In genomic region chr7:6556196-6556595, GRCh38 we compare ENCODE assay signal across 13 cellular contexts. TPM values are rescaled to one million over a fixed set of nuclear protein-coding genes. Genes with fewer than 3 reads are reported as not detected.
DNase-seq lines count a peak whose midpoint lies in the region; ATAC-seq and TF ChIP-seq lines count a peak whose summit lies in the region.
"Had no signal": no experiment of that assay in that cellular context is flagged by ENCODE, and none has a peak within 500 bp of the region (broad histone marks: within the 10 kb centered on the region; RNA-seq: fewer than 3 reads in every experiment).

No MANE protein-coding gene starts in this region.

- H3K4me1 ChIP-seq in DOHH2 (ENCODE audit: control insufficient read depth, low read length) (peaks cover 8% of the 10 kb centered on the region), A673 (ENCODE audit: insufficient read depth, low read length, poor library complexity, severe bottlenecking) (no peaks in the 10 kb centered on the region)
- H3K4me1 ChIP-seq in naive thymus-derived CD4-positive, alpha-beta T cell (ENCODE audit: control insufficient read depth in 2 of 2, insufficient read depth in 2 of 2, low read length in 2 of 2), result peaks cover 0 to 11% of the 10 kb centered on the region in 2 donors

- intact Hi-C loops in naive thymus-derived CD4-positive, alpha-beta T cell (cut with micrococcal nuclease), result no loop called here
- intact Hi-C loops in A673 (cut with micrococcal nuclease; ENCODE audit: unreplicated experiment), result no loop called here

- peak overlapping the region in 1 of 10 donors; percentile 19 for H3K4me3 Mint-ChIP-seq in naive thymus-derived CD4-positive, alpha-beta T cell
- H3K4me3 Mint-ChIP-seq: activated naive CD8-positive, alpha-beta T cell treated with anti-CD3 and anti-CD28 coated beads, Interleukin-2, amount 50 U/mL, for 24 hours; dendritic cell treated with granulocyte-macrophage colony-stimulating factor and Interleukin-4, amounts not matched to agents 40 ng/mL and 50 ng/mL, for 4 days; nephron had no signal

- H3K36me3 ChIP-seq in DOHH2 (ENCODE audit: control insufficient read depth, low read length) (no peaks in the 10 kb centered on the region), H7 (replicated peaks; ENCODE audit: control insufficient read depth, insufficient read depth, low read length) (no peaks in the 10 kb centered on the region), WERI-Rb-1 (no peaks in the 10 kb centered on the region), A673 (ENCODE audit: insufficient read depth, low read length, poor library complexity, severe bottlenecking) (no peaks in the 10 kb centered on the region)
- no peaks in the 10 kb centered on the region for H3K36me3 ChIP-seq in naive thymus-derived CD4-positive, alpha-beta T cell (ENCODE audit: control insufficient read depth in 2 of 3, insufficient read depth in 3 of 3, low read length in 3 of 3)

- H3K79me2 ChIP-seq in DOHH2 (ENCODE audit: control insufficient read depth, low read length), result no peaks in the 10 kb centered on the region

- no peaks in the 10 kb centered on the region for H4K20me1 ChIP-seq in DOHH2 (ENCODE audit: control insufficient read depth, insufficient read depth, low read depth, low read length)

- H3K9me3 ChIP-seq in DOHH2 (ENCODE audit: control insufficient read depth, insufficient read depth, low read length), result no peaks in the 10 kb centered on the region
- H3K9me3 ChIP-seq in WERI-Rb-1 (ENCODE audit: severe bottlenecking), result no peaks in the 10 kb centered on the region
- H3K9me3 ChIP-seq in naive thymus-derived CD4-positive, alpha-beta T cell (ENCODE audit: control insufficient read depth in 2 of 3, low read length in 3 of 3), result no peaks in the 10 kb centered on the region
- no peaks in the 10 kb centered on the region for H3K9me3 ChIP-seq in A673 (ENCODE audit: low read depth, low read length, poor library complexity, severe bottlenecking)

- POLR2A ChIA-PET in naive thymus-derived CD4-positive, alpha-beta T cell (lab: Charles Lee), result interaction anchor here (1.1 kb wide), 1 partner anchor 21 kb away, joined by 3 read pairs; the partner anchor contains the start of gene ZDHHC4
- POLR2A ChIA-PET in A673 (lab: Charles Lee; ENCODE audit: low non-redundant PET), result no interaction called here

- peak overlapping the region in 5 of 9 donors; percentile 17 to 88 (median 71) for H3K27ac Mint-ChIP-seq in naive thymus-derived CD4-positive, alpha-beta T cell
- H3K27ac Mint-ChIP-seq: activated naive CD8-positive, alpha-beta T cell treated with anti-CD3 and anti-CD28 coated beads, Interleukin-2, amount 50 U/mL, for 24 hours; dendritic cell treated with granulocyte-macrophage colony-stimulating factor and Interleukin-4, amounts not matched to agents 40 ng/mL and 50 ng/mL, for 4 days; nephron had no signal

- no peak for ATAC-seq in naive thymus-derived CD4-positive, alpha-beta T cell
- ATAC-seq: activated naive CD8-positive, alpha-beta T cell treated with anti-CD3 and anti-CD28 coated beads, Interleukin-2, amount 50 U/mL, for 24 hours; left cardiac atrium had no signal

- peaks cover 0 to 4% (median 0%) of the 10 kb centered on the region in 5 donors for H3K27me3 Mint-ChIP-seq in naive thymus-derived CD4-positive, alpha-beta T cell
- H3K27me3 Mint-ChIP-seq: activated naive CD8-positive, alpha-beta T cell treated with anti-CD3 and anti-CD28 coated beads, Interleukin-2, amount 50 U/mL, for 24 hours had no signal

- BruUV-seq in A673 (replicated peaks; lab: Mats Ljungman, UMichigan), result no TSS peak

- TF ChIP-seq CTCF in DOHH2 (IDR thresholded peaks at IDR 0.05; ENCODE audit: low read depth, low read length, poor library complexity, severe bottlenecking) (peak; percentile 69), WERI-Rb-1 (IDR thresholded peaks at IDR 0.05; ENCODE audit: low read depth, low read length) (peak; percentile 66), A673 (conservative IDR thresholded peaks at IDR 0.05; ENCODE audit: low read depth, low read length) (no peak)

- H3F3A ChIP-seq in DOHH2 (ENCODE audit: control insufficient read depth, insufficient read depth), result no peaks in the 10 kb centered on the region

- H3K4me1 Mint-ChIP-seq in naive thymus-derived CD4-positive, alpha-beta T cell, result peaks cover 4 to 13% (median 8%) of the 10 kb centered on the region in 7 donors
- H3K4me1 Mint-ChIP-seq: nephron had no signal

- peaks cover 0 to 2% (median 0%) of the 10 kb centered on the region in 11 donors for H3K9me3 Mint-ChIP-seq in naive thymus-derived CD4-positive, alpha-beta T cell
- H3K9me3 Mint-ChIP-seq: activated naive CD8-positive, alpha-beta T cell treated with anti-CD3 and anti-CD28 coated beads, Interleukin-2, amount 50 U/mL, for 24 hours; dendritic cell treated with granulocyte-macrophage colony-stimulating factor and Interleukin-4, amounts not matched to agents 40 ng/mL and 50 ng/mL, for 4 days; nephron had no signal

- H3K27ac ChIP-seq in DOHH2 (ENCODE audit: low read depth, low read length), result no peak overlapping the region
- no peak overlapping the region for H3K27ac ChIP-seq in WERI-Rb-1
- no peak overlapping the region for H3K27ac ChIP-seq in naive thymus-derived CD4-positive, alpha-beta T cell (ENCODE audit: low read depth, low read length)
- H3K27ac ChIP-seq in A673 (ENCODE audit: low read depth, low read length, poor library complexity, severe bottlenecking), result no peak overlapping the region

- H3K4me3 ChIP-seq in DOHH2 (ENCODE audit: low read length) (no peak overlapping the region), H7 (ENCODE audit: insufficient read depth, low read depth, low read length) (no peak overlapping the region), WERI-Rb-1 (ENCODE audit: low read depth, low read length) (no peak overlapping the region), A673 (ENCODE audit: low read depth, low read length, poor library complexity, severe bottlenecking) (no peak overlapping the region)
- H3K4me3 ChIP-seq in naive thymus-derived CD4-positive, alpha-beta T cell (ENCODE audit: low read length), result no peak overlapping the region

- DNase-seq in H7 (peak; percentile 80), WERI-Rb-1 (peak; percentile 33), NCI-H226 (no peak), A673 (ENCODE audit: low spot score) (no peak)
- DNase-seq in naive thymus-derived CD4-positive, alpha-beta T cell, result no peak
- no peak for DNase-seq in activated naive CD4-positive, alpha-beta T cell treated with Interleukin-2 at 50 U/mL for 16 hours
- DNase-seq: activated naive CD8-positive, alpha-beta T cell treated with anti-CD3 and anti-CD28 coated beads, Interleukin-2, amount 50 U/mL, for 24 hours; foreskin melanocyte; left cardiac atrium had no signal

- no peaks in the 10 kb centered on the region for H3K9me2 ChIP-seq in DOHH2 (replicated peaks; ENCODE audit: control insufficient read depth, low read length)

- peaks cover 0 to 2% (median 0%) of the 10 kb centered on the region in 5 donors for H3K36me3 Mint-ChIP-seq in naive thymus-derived CD4-positive, alpha-beta T cell

- CTCF ChIA-PET in naive thymus-derived CD4-positive, alpha-beta T cell (lab: Charles Lee), result interaction anchor here (0.6 kb wide), 1 partner anchor 1443 kb away, joined by 5 read pairs; no protein-coding TSS in a partner anchor
- CTCF ChIA-PET in A673 (lab: Charles Lee), result no interaction called here

- H3K4me2 ChIP-seq in DOHH2 (ENCODE audit: low read length), result no peak overlapping the region

- peaks cover 3% of the 10 kb centered on the region; the same call in 1 of the 2 replicates for H3K27me3 ChIP-seq in DOHH2 (ENCODE audit: control insufficient read depth, low read length)
- H3K27me3 ChIP-seq in H7 (ENCODE audit: control insufficient read depth, insufficient read depth, low read length), result no peaks in the 10 kb centered on the region
- H3K27me3 ChIP-seq in WERI-Rb-1 (ENCODE audit: insufficient read depth, low read depth, severe bottlenecking), result no peaks in the 10 kb centered on the region
- no peaks in the 10 kb centered on the region for H3K27me3 ChIP-seq in naive thymus-derived CD4-positive, alpha-beta T cell (ENCODE audit: control insufficient read depth in 2 of 2, insufficient read depth in 2 of 2, low read length in 2 of 2)
- H3K27me3 ChIP-seq in A673 (replicated peaks; ENCODE audit: insufficient read depth, low read depth, low read length, poor library complexity), result no peaks in the 10 kb centered on the region

RNA-seq across cellular contexts. Expression of gene GRID2IP, which starts 4.9 kb away (rescaled TPM):
- total RNA-seq in H7 (2014; rRNA removed; shearing (Covaris generic)), result 0.28 and 0.33 TPM in 2 replicates
- 1 to 10 TPM in 2 of 5 experiments, under 1 TPM in 2, not detected in 1; 0.24 to 1.5 (median 1.1) TPM for total RNA-seq in naive thymus-derived CD4-positive, alpha-beta T cell
- polyA plus RNA-seq in naive thymus-derived CD4-positive, alpha-beta T cell, result not detected
- total RNA-seq in A673 (2021), result 0.13 TPM in 1 of 2 replicates, not detected in the other
- total RNA-seq: skeletal muscle tissue had no signal

RNA-seq across cellular contexts. Expression of gene ZDHHC4, which starts 21.1 kb away (rescaled TPM):
- total RNA-seq in H7 (2014; rRNA removed; shearing (Covaris generic)), result 54.8 and 63.2 TPM in 2 replicates
- 10 to 100 TPM; 25.2 to 42.2 (median 31.8) TPM for total RNA-seq in naive thymus-derived CD4-positive, alpha-beta T cell
- 10 to 100 TPM; 65.9 to 82.1 TPM for polyA plus RNA-seq in naive thymus-derived CD4-positive, alpha-beta T cell
- total RNA-seq in A673 (2021), result 72.4 and 79.2 TPM in 2 replicates

RNA-seq across cellular contexts. Expression of gene INTS15, which starts 33.6 kb away (rescaled TPM):
- total RNA-seq in H7 (2014; rRNA removed; shearing (Covaris generic)), result 24.7 and 30.7 TPM in 2 replicates
- total RNA-seq in naive thymus-derived CD4-positive, alpha-beta T cell, result 10 to 100 TPM; 39.9 to 69.1 (median 56.5) TPM
- polyA plus RNA-seq in naive thymus-derived CD4-positive, alpha-beta T cell, result 10 to 100 TPM; 29.7 to 51.8 TPM
- total RNA-seq in A673 (2021), result 39.7 and 43.4 TPM in 2 replicates

RNA-seq across cellular contexts. Expression of gene ZNF853, which starts 59.2 kb away (rescaled TPM):
- total RNA-seq in H7 (2014; rRNA removed; shearing (Covaris generic)), result 6.4 and 6.5 TPM in 2 replicates
- total RNA-seq in naive thymus-derived CD4-positive, alpha-beta T cell, result 1 to 10 TPM in 4 of 5 experiments, under 1 TPM in 1; 0.15 to 5.3 (median 3.8) TPM
- 1 to 10 TPM in 1 of 2 donors, under 1 TPM in 1; 0.50 to 2.9 TPM for polyA plus RNA-seq in naive thymus-derived CD4-positive, alpha-beta T cell
- 3.4 and 6.4 TPM in 2 replicates for total RNA-seq in A673 (2021)

Comparison
In these comparisons a context has a peak if more than half of its experiments do, and no peak if none do; other contexts are left out.
1. DNase-seq: peak in H7 (single experiment) and WERI-Rb-1 (single experiment); none in naive thymus-derived CD4-positive, alpha-beta T cell (0 of 9), activated naive CD4-positive, alpha-beta T cell treated with Interleukin-2 at 50 U/mL for 16 hours (single experiment), NCI-H226 (single experiment) and A673 (single experiment).